8 cellular contexts compared by ENCODE assay signal in genomic region chr2:219218279-219219112, GRCh38. TPM values are rescaled to one million over a fixed set of nuclear protein-coding genes. Genes with fewer than 3 reads are reported as not detected.
A peak's percentile ranks its signal among the peaks of the same experiment; 100 is the strongest.
DNase-seq lines count a peak whose midpoint lies in the region; ATAC-seq and TF ChIP-seq lines count a peak whose summit lies in the region.

TSS of gene ABCB6 (minus strand) at chr2:219218958. CDS start at chr2:219218673, 285 bp downstream.

- intact Hi-C loops in left cardiac atrium (cut with DNase I) = loop anchor here (5.0 kb wide), 1 partner anchor 41 kb away; the partner anchor contains the start of genes CNPPD1 (in 2 of the 2) and RETREG2 (in 2 of the 2)

- peak in 3 of 4 donors; percentile 6 to 80 (median 58) for TF ChIP-seq POLR2A in upper lobe of left lung (IDR thresholded peaks at IDR 0.05)

- H3K4me3 Mint-ChIP-seq in T-helper 17 cell = peak within 1 kb of the TSS; percentile 89
- H3K4me3 Mint-ChIP-seq in progenitor cell of endocrine pancreas (ENCODE audit: low read depth) = peak within 1 kb of the TSS; percentile 79

- 0 to 5% methylated on average over 4 to 37 of the region's 73 CpGs for WGBS in upper lobe of left lung, 2 donors

- H3K27me3 ChIP-seq in upper lobe of left lung = no peaks in the 10 kb centered on the region

- peak within 1 kb of the TSS; percentile 82 to 92 (median 90) for H3K27ac ChIP-seq in upper lobe of left lung

- H3K36me3 Mint-ChIP-seq in T-helper 17 cell (ENCODE audit: low read depth) (peaks cover 6% of the 10 kb centered on the region), progenitor cell of endocrine pancreas (ENCODE audit: insufficient read depth) (peaks cover 14% of the 10 kb centered on the region)

- TF ChIP-seq CTCF in progenitor cell of endocrine pancreas (IDR thresholded peaks at IDR 0.05; ENCODE audit: unreplicated experiment) (no peak), upper lobe of left lung (IDR thresholded peaks at IDR 0.05) (peak in 2 of 6 experiments; percentile 5 to 18)

- peak; percentile 92 for ATAC-seq in T-helper 17 cell
- ATAC-seq in left cardiac atrium = peak; percentile 91
- peak; percentile 93 to 95 for ATAC-seq in upper lobe of left lung (ENCODE audit: low FRiP score in 2 of 2)

- H3K4me3 ChIP-seq in upper lobe of left lung = peak within 1 kb of the TSS; percentile 28 to 74 (median 61)

- peaks cover 20 to 35% (median 29%) of the 10 kb centered on the region in 4 donors for H3K4me1 ChIP-seq in upper lobe of left lung

- no peak for TF ChIP-seq EP300 in upper lobe of left lung (IDR thresholded peaks at IDR 0.05)

- H3K36me3 ChIP-seq in upper lobe of left lung = peaks cover 30 to 57% (median 46%) of the 10 kb centered on the region in 4 donors

- H3K9me3 Mint-ChIP-seq in progenitor cell of endocrine pancreas (ENCODE audit: low read depth) = no peaks in the 10 kb centered on the region

- H3K27ac Mint-ChIP-seq in T-helper 17 cell (peak within 1 kb of the TSS; percentile 73), progenitor cell of endocrine pancreas (peak within 1 kb of the TSS; percentile 98)

- H3K9me3 ChIP-seq in T-helper 17 cell (ENCODE audit: control insufficient read depth, low read length, poor library complexity, severe bottlenecking) (no peaks in the 10 kb centered on the region), upper lobe of left lung (no peaks in the 10 kb centered on the region)

- DNase-seq in EH (ENCODE audit: low read depth) (peak; percentile 95), GOT3 (lab: John Stamatoyannopoulos, UW) (peak; percentile 67), NCI-H1048 (lab: John Stamatoyannopoulos, UW) (peak; percentile 95), T-helper 17 cell (peak; percentile 76 to 82 (median 77)), amygdala (lab: John Stamatoyannopoulos, UW) (peak; percentile 24 to 99 (median 94)), left cardiac atrium (peak; percentile 99), progenitor cell of endocrine pancreas (ENCODE audit: low spot score, unreplicated experiment) (peak; percentile 86), upper lobe of left lung (peak; percentile 97)

- H3K4me1 Mint-ChIP-seq in T-helper 17 cell (peaks cover 10% of the 10 kb centered on the region), progenitor cell of endocrine pancreas (ENCODE audit: low read depth) (peaks cover 13% of the 10 kb centered on the region)

- H3K27me3 Mint-ChIP-seq in T-helper 17 cell (no peaks in the 10 kb centered on the region), progenitor cell of endocrine pancreas (no peaks in the 10 kb centered on the region)

RNA-seq across cellular contexts. Expression of gene ABCB6, which starts in this region (rescaled TPM):
- total RNA-seq in T-helper 17 cell = 1 to 10 TPM; 2.6 to 6.6 TPM
- total RNA-seq in left cardiac atrium = 10 to 100 TPM; 14.2 to 23.0 TPM
- total RNA-seq in progenitor cell of endocrine pancreas = 26.7 and 29.9 TPM in 2 replicates
- total RNA-seq in upper lobe of left lung = 10 to 100 TPM; 11.0 to 35.6 (median 21.9) TPM

Comparison
In these comparisons a context has a peak if more than half of its experiments do, and no peak if none do; other contexts are left out.
1. Peak in every context shown above with its lines: DNase-seq, ATAC-seq, H3K4me3 ChIP-seq and H3K27ac ChIP-seq.